Comparison of ENCODE assay signal across 8 cellular contexts in the genomic region with DNA sequence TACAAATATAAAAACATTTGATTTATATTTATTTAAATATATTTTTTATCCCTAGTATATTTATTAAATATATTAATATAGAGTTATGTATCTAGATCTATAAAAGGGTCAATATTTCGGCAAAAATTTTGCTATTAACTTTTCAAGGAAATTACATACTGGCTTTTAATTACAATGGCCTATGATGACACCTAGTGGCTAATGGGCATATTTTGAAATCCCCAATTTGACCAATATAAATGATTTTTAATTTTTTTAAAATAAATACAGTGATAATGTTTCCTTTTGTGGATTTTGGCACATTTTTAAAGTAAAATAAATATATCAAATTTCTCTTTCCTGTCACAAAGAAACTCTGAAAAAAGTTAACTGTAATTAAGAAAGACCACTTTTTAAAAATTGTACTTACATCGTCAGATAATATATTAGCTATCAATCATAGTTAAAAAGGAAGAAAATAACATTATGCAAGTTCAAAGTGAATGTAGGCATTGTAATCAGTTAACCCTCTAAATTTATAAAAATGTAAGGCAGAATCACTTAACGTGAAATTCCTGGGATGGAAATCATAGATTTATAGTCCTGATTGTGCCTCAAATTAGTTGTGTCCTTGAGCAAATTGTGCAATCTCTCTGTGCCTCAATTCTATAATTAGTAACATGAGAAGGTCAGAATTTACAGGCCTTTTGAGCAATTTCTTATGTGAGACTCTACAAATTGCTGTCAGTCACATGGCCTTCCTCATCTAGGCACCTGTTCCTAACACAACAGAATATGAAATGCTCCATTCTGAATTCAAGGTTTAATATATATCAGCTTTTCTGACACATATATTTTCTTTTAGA. TPM values are rescaled to one million over a fixed set of nuclear protein-coding genes. Genes with fewer than 3 reads are reported as not detected.
DNase-seq lines count a peak whose midpoint lies in the region; ATAC-seq, FAIRE-seq and TF ChIP-seq lines count a peak whose summit lies in the region.

No MANE protein-coding gene starts in this region.

- peak; percentile 11 for DNase-seq in activated CD4-positive, alpha-beta T cell treated with anti-CD3 and anti-CD28 coated beads, Interleukin-2, amount 10 ng/mL, durations not matched to agents 7 days and 5 days
- DNase-seq in activated CD4-positive, alpha-beta T cell treated with anti-CD3 and anti-CD28 coated beads for 1 hour = no peak
- DNase-seq in esophagus muscularis mucosa (ENCODE audit: extremely low spot score) = no peak
- DNase-seq in testis = no peak
- DNase-seq in H54 (ENCODE audit: insufficient read length, low spot score) = no peak
- no peak for DNase-seq in stimulated activated CD4-positive, alpha-beta T cell treated with anti-CD3 and anti-CD28 coated beads, Interleukin-1b, Interleukin-23, amount 100 ng/mL, for 48 hours

- ATAC-seq in HG02588 (IDR thresholded peaks at IDR 0.05; ENCODE audit: unreplicated experiment) = no peak

- POLR2A ChIA-PET in activated CD4-positive, alpha-beta T cell treated with anti-CD3 and anti-CD28 coated beads, Interleukin-2, amount 10 ng/mL, durations not matched to agents 7 days and 5 days (lab: Charles Lee) = interaction anchor here (0.6 kb wide), 1 partner anchor 160 kb away, joined by 3 read pairs; no protein-coding TSS in a partner anchor

- no peaks in the 10 kb centered on the region for H3K79me2 ChIP-seq in OCI-LY3 (ENCODE audit: low read length)

- H3K9ac ChIP-seq in OCI-LY3 (ENCODE audit: low read length) = peak overlapping the region; percentile 67

- TF ChIP-seq EP300 in esophagus muscularis mucosa (IDR thresholded peaks at IDR 0.05) = no peak

- no peaks in the 10 kb centered on the region for H3K36me3 Mint-ChIP-seq in activated CD4-positive, alpha-beta T cell treated with anti-CD3 and anti-CD28 coated beads, Interleukin-2, amount 10 ng/mL, durations not matched to agents 7 days and 5 days (ENCODE audit: low read depth)

- 59% methylated on average over 3 of the region's 3 CpGs for WGBS in esophagus muscularis mucosa
- 49 to 50% methylated on average over 3 of the region's 3 CpGs for WGBS in testis, 2 donors

- no peaks in the 10 kb centered on the region for H4K20me1 ChIP-seq in OCI-LY3 (ENCODE audit: insufficient read depth, low read length)

- no peaks in the 10 kb centered on the region for H3K9me3 Mint-ChIP-seq in activated CD4-positive, alpha-beta T cell treated with anti-CD3 and anti-CD28 coated beads, Interleukin-2, amount 10 ng/mL, durations not matched to agents 7 days and 5 days

- no peak overlapping the region for H3K27ac Mint-ChIP-seq in activated CD4-positive, alpha-beta T cell treated with anti-CD3 and anti-CD28 coated beads, Interleukin-2, amount 10 ng/mL, durations not matched to agents 7 days and 5 days

- H3K4me1 ChIP-seq in OCI-LY3 (ENCODE audit: low read length) (peaks cover 79% of the 10 kb centered on the region), esophagus muscularis mucosa (peaks cover 0 to 26% (median 13%) of the 10 kb centered on the region in 4 donors), testis (no peaks in the 10 kb centered on the region)

- TF ChIP-seq POLR2A in esophagus muscularis mucosa (IDR thresholded peaks at IDR 0.05; ENCODE audit: low read depth) (no peak), testis (IDR thresholded peaks at IDR 0.05) (no peak), H54 (IDR thresholded peaks at IDR 0.05; ENCODE audit: low read depth, low read length) (no peak)

- FAIRE-seq in H54 (lab: Jason Lieb, UNC) = no peak

- no peaks in the 10 kb centered on the region for H3K9me3 ChIP-seq in OCI-LY3 (ENCODE audit: insufficient read depth, low read length)
- H3K9me3 ChIP-seq in esophagus muscularis mucosa = no peaks in the 10 kb centered on the region
- no peaks in the 10 kb centered on the region for H3K9me3 ChIP-seq in testis

- H3K4me3 ChIP-seq in OCI-LY3 (ENCODE audit: low read length) (peak overlapping the region; percentile 70), esophagus muscularis mucosa (no peak overlapping the region), testis (no peak overlapping the region)

- H3K4me3 Mint-ChIP-seq in activated CD4-positive, alpha-beta T cell treated with anti-CD3 and anti-CD28 coated beads, Interleukin-2, amount 10 ng/mL, durations not matched to agents 7 days and 5 days = no peak overlapping the region

- H3K36me3 ChIP-seq in OCI-LY3 (replicated peaks; ENCODE audit: low read depth, low read length) = no peaks in the 10 kb centered on the region
- H3K36me3 ChIP-seq in esophagus muscularis mucosa = no peaks in the 10 kb centered on the region
- no peaks in the 10 kb centered on the region for H3K36me3 ChIP-seq in testis (ENCODE audit: low read depth, missing control alignments)

- CTCF ChIA-PET in activated CD4-positive, alpha-beta T cell treated with anti-CD3 and anti-CD28 coated beads, Interleukin-2, amount 10 ng/mL, durations not matched to agents 7 days and 5 days (lab: Charles Lee) = interaction anchor here (1.2 to 2.4 kb wide), 2 partner anchors 23 to 136 kb away, joined by 3 to 12 read pairs; no protein-coding TSS in a partner anchor

- H3K27ac ChIP-seq in OCI-LY3 (ENCODE audit: low read length) (peak overlapping the region; percentile 92), esophagus muscularis mucosa (replicated peaks in 1 of 4) (peak overlapping the region in 1 of 4 donors; percentile 33), testis (no peak overlapping the region)

- H3K27me3 Mint-ChIP-seq in activated CD4-positive, alpha-beta T cell treated with anti-CD3 and anti-CD28 coated beads, Interleukin-2, amount 10 ng/mL, durations not matched to agents 7 days and 5 days = no peaks in the 10 kb centered on the region

- peak overlapping the region; percentile 89 for H3K4me2 ChIP-seq in OCI-LY3 (ENCODE audit: low read length)

- peak overlapping the region; percentile 58 for H2AFZ ChIP-seq in OCI-LY3 (ENCODE audit: low read depth, low read length)

- intact Hi-C loops in esophagus muscularis mucosa (cut with DNase I) (loop anchor here (5.0 kb wide), 1 partner anchor 417 kb away; no protein-coding TSS in a partner anchor), testis (cut with DNase I; ENCODE audit: low total_unique reads) (no loop called here)

- peak; percentile 59 for TF ChIP-seq CTCF in OCI-LY3 (IDR thresholded peaks at IDR 0.05; ENCODE audit: low read depth, low read length)
- TF ChIP-seq CTCF in esophagus muscularis mucosa (IDR thresholded peaks at IDR 0.05) = peak; percentile 65 to 71 (median 66)
- TF ChIP-seq CTCF in testis (IDR thresholded peaks at IDR 0.05) = peak in 2 of 3 experiments; percentile 19 to 68

- peaks cover 18% of the 10 kb centered on the region for H3K4me1 Mint-ChIP-seq in activated CD4-positive, alpha-beta T cell treated with anti-CD3 and anti-CD28 coated beads, Interleukin-2, amount 10 ng/mL, durations not matched to agents 7 days and 5 days

- H3K27me3 ChIP-seq in OCI-LY3 (ENCODE audit: low read depth, low read length) = no peaks in the 10 kb centered on the region
- H3K27me3 ChIP-seq in esophagus muscularis mucosa = no peaks in the 10 kb centered on the region
- no peaks in the 10 kb centered on the region for H3K27me3 ChIP-seq in testis

RNA-seq across cellular contexts. Expression of a gene that starts 25.6 kb away (rescaled TPM):
- total RNA-seq in activated CD4-positive, alpha-beta T cell treated with anti-CD3 and anti-CD28 coated beads, Interleukin-2, amount 10 ng/mL, durations not matched to agents 7 days and 5 days = not detected
- total RNA-seq in esophagus muscularis mucosa (1 to 10 TPM in 3 of 4 donors, not detected in 1; 1.0 to 4.3 (median 2.5) TPM), testis (under 1 TPM in 1 of 2 donors, not detected in 1; 0.25 TPM)
- not detected for polyA plus RNA-seq in testis (ENCODE audit: insufficient read depth, low read depth, low replicate concordance)

RNA-seq across cellular contexts. Expression of a gene that starts 34.8 kb away (rescaled TPM):
- 10 to 100 TPM; 14.2 to 14.8 TPM for total RNA-seq in activated CD4-positive, alpha-beta T cell treated with anti-CD3 and anti-CD28 coated beads, Interleukin-2, amount 10 ng/mL, durations not matched to agents 7 days and 5 days
- total RNA-seq in esophagus muscularis mucosa = 10 to 100 TPM in 3 of 4 donors, 1 to 10 TPM in 1; 6.1 to 27.7 (median 12.5) TPM
- 10 to 100 TPM; 17.2 to 69.5 TPM for total RNA-seq in testis
- 3.9 TPM for polyA plus RNA-seq in testis (ENCODE audit: insufficient read depth, low read depth, low replicate concordance)
